8 cellular contexts compared by ENCODE assay signal in genomic region chrX:107627792-107628661, GRCh38.
DNase-seq lines count a peak whose midpoint lies in the region; ATAC-seq and TF ChIP-seq lines count a peak whose summit lies in the region.

Gene PRPS1 (plus strand): TSS chrX:107628510. CDS start chrX:107628629, 119 bp downstream.

- ATAC-seq in GM19035 (IDR thresholded peaks at IDR 0.05; ENCODE audit: unreplicated experiment) (peak; percentile 99), HG03354 (IDR thresholded peaks at IDR 0.05; ENCODE audit: poor library complexity, severe bottlenecking, unreplicated experiment) (peak; percentile 99)
- ATAC-seq in activated CD4-positive, CD25-positive, alpha-beta regulatory T cell treated with anti-CD3 and anti-CD28 coated beads, Interleukin-2, amount 50 U/mL, for 24 hours, result peak; percentile 98 to 99

- no peak for TF ChIP-seq CTCF in AG09319 (IDR thresholded peaks at IDR 0.05; ENCODE audit: low read depth, low read length)

- peak; percentile 77 for DNase-seq in AG09319 (ENCODE audit: extremely low read depth, low read depth)
- peak; percentile 97 for DNase-seq in NCI-H446 treated with DMSO at 0.1 percent for 48 hours (lab: John Stamatoyannopoulos, UW)
- DNase-seq in cerebellar cortex (ENCODE audit: low spot score), result peak; percentile 97
- DNase-seq in islet precursor cell, result peak; percentile 99
- peak; percentile 70 to 71 for DNase-seq in stimulated activated CD4-positive, alpha-beta T cell treated with anti-CD3 and anti-CD28 coated beads, Interleukin-15, amount 100 ng/mL, for 1 hour (ENCODE audit: low read depth in 1 of 2, low spot score in 1 of 2)

Comparison
In these comparisons a context has a peak if more than half of its experiments do, and no peak if none do; other contexts are left out.
1. Peak in every context shown above with its lines: DNase-seq and ATAC-seq.